In genomic region chr6:44771647-44772415, GRCh38 we compare ENCODE assay signal across 1 cellular context.
TF ChIP-seq lines count a peak whose summit lies in the region.

No MANE protein-coding gene starts in this region.

TF ChIP-seq in SK-N-SH treated with all-trans-retinoic acid at 6 μM for 48 hours, 23 proteins besides CTCF, POLR2A, EP300 and RAD21 (continued from another document):
- no peak for TF ChIP-seq PATZ1 (CRISPR knock-in tag; IDR thresholded peaks at IDR 0.05; ENCODE audit: borderline replicate concordance)
- TF ChIP-seq PPARA (CRISPR knock-in tag; IDR thresholded peaks at IDR 0.05; ENCODE audit: borderline replicate concordance) = no peak
- TF ChIP-seq ZNF8 (CRISPR knock-in tag; IDR thresholded peaks at IDR 0.05) = no peak
- no peak for TF ChIP-seq ZFP30 (CRISPR knock-in tag; IDR thresholded peaks at IDR 0.05)
- no peak for TF ChIP-seq TCF4 (CRISPR knock-in tag; IDR thresholded peaks at IDR 0.05; ENCODE audit: borderline replicate concordance)
- TF ChIP-seq ZC3H10 (CRISPR knock-in tag; IDR thresholded peaks at IDR 0.05) = no peak
- TF ChIP-seq CREB5 (CRISPR knock-in tag; IDR thresholded peaks at IDR 0.05; ENCODE audit: low read depth) = no peak
- TF ChIP-seq ARNTL (CRISPR knock-in tag; IDR thresholded peaks at IDR 0.05; ENCODE audit: borderline replicate concordance, low read depth) = no peak
- TF ChIP-seq ZNF565 (CRISPR knock-in tag; conservative IDR thresholded peaks at IDR 0.05; ENCODE audit: low read depth) = no peak
- TF ChIP-seq SNAI2 (CRISPR knock-in tag; IDR thresholded peaks at IDR 0.05) = no peak
- TF ChIP-seq CSRNP3 (CRISPR knock-in tag; IDR thresholded peaks at IDR 0.05) = no peak
TF ChIP-seq in SK-N-SH treated with all-trans-retinoic acid at 6 μM for 48 hours: peak in this region for 0.
